ENCODE assay signal across 9 cellular contexts in genomic region chr11:129695543-129696308, GRCh38.
DNase-seq lines count a peak whose midpoint lies in the region; ATAC-seq, FAIRE-seq and TF ChIP-seq lines count a peak whose summit lies in the region.
"Had no signal": no experiment of that assay in that cellular context is flagged by ENCODE, and none has a peak within 500 bp of the region (broad histone marks: within the 10 kb centered on the region; RNA-seq: fewer than 3 reads in every experiment).

No MANE protein-coding gene starts in this region.

- POLR2A ChIA-PET in BJ (lab: Charles Lee) = interaction anchor here (0.6 kb wide), 1 partner anchor 1194 kb away, joined by 3 read pairs; no protein-coding TSS in a partner anchor

- H4K20me1 ChIP-seq in OCI-LY1 (ENCODE audit: insufficient read depth, low read length) = no peaks in the 10 kb centered on the region

- TF ChIP-seq CTCF in BJ (IDR thresholded peaks at IDR 0.05; ENCODE audit: insufficient read depth, low read depth, low read length) (peak; percentile 78), OCI-LY1 (IDR thresholded peaks at IDR 0.05; ENCODE audit: low read length) (peak; percentile 44), upper lobe of right lung (IDR thresholded peaks at IDR 0.05) (peak; percentile 71)

- CTCF ChIA-PET in BJ (lab: Yijun Ruan, JAX) = interaction anchor here (0.6 to 1.6 kb wide), 10 partner anchors 9 to 391 kb away, joined by 3 to 5 read pairs (median 3); partner anchors contain the start of gene BARX2

- H3K4me3 ChIP-seq in BJ (ENCODE audit: low read depth, low read length) (no peak overlapping the region), OCI-LY1 (ENCODE audit: low read depth, low read length, poor library complexity, severe bottlenecking) (peak overlapping the region; percentile 57), upper lobe of right lung (peak overlapping the region; percentile 33)
- H3K4me3 ChIP-seq: SJSA1 had no signal

- ATAC-seq in HG03342 (IDR thresholded peaks at IDR 0.05; ENCODE audit: unreplicated experiment) = peak; percentile 83
- peak; percentile 94 for ATAC-seq in upper lobe of right lung

- H3K4me2 ChIP-seq in OCI-LY1 (ENCODE audit: low read length) = peak overlapping the region; percentile 93

- H3K9me2 ChIP-seq in OCI-LY1 (ENCODE audit: low read depth, low read length) = no peaks in the 10 kb centered on the region

- FAIRE-seq in GM19239 (lab: Jason Lieb, UNC) = peak; percentile 68

- no peak overlapping the region for H2AFZ ChIP-seq in OCI-LY1 (ENCODE audit: low read length)

- H3K27me3 ChIP-seq in BJ (ENCODE audit: control insufficient read depth, insufficient read depth, low read length) (peaks cover 2% of the 10 kb centered on the region; the same call in 1 of the 2 replicates), OCI-LY1 (ENCODE audit: insufficient read depth, low read length) (no peaks in the 10 kb centered on the region), upper lobe of right lung (no peaks in the 10 kb centered on the region)
- H3K27me3 ChIP-seq: SJSA1 had no signal

- H3F3A ChIP-seq in OCI-LY1 (ENCODE audit: insufficient read depth, low read length) = no peaks in the 10 kb centered on the region

- H3K4me1 ChIP-seq in OCI-LY1 (ENCODE audit: insufficient read depth, low read length, severe bottlenecking) (peaks cover 4% of the 10 kb centered on the region), upper lobe of right lung (no peaks in the 10 kb centered on the region)
- H3K4me1 ChIP-seq: SJSA1 had no signal

- H3K9ac ChIP-seq in OCI-LY1 (ENCODE audit: low read length) = peak overlapping the region; percentile 54; the same call in 1 of the 2 replicates

- intact Hi-C loops in upper lobe of right lung (cut with DNase I) = no loop called here

- H3K36me3 ChIP-seq in BJ (ENCODE audit: control insufficient read depth, insufficient read depth, low read length) = no peaks in the 10 kb centered on the region
- no peaks in the 10 kb centered on the region for H3K36me3 ChIP-seq in OCI-LY1 (ENCODE audit: insufficient read depth, low read length)
- H3K36me3 ChIP-seq in upper lobe of right lung = no peaks in the 10 kb centered on the region
- H3K36me3 ChIP-seq: SJSA1 had no signal

- H3K79me2 ChIP-seq in OCI-LY1 (ENCODE audit: insufficient read depth, low read length) = no peaks in the 10 kb centered on the region

- H3K27ac ChIP-seq in OCI-LY1 (ENCODE audit: low read depth, low read length, poor library complexity, severe bottlenecking) (no peak overlapping the region), upper lobe of right lung (no peak overlapping the region)
- H3K27ac ChIP-seq: SJSA1 had no signal

- no peaks in the 10 kb centered on the region for H3K9me3 ChIP-seq in OCI-LY1 (ENCODE audit: low read length)
- no peaks in the 10 kb centered on the region for H3K9me3 ChIP-seq in upper lobe of right lung
- H3K9me3 ChIP-seq: SJSA1 had no signal

- DNase-seq in BJ (ENCODE audit: low read depth) = no peak
- peak; percentile 20 for DNase-seq in GM19239 (ENCODE audit: insufficient read length, low spot score)
- DNase-seq in activated T-helper 1 cell treated with Interleukin-2 at 50 U/mL for 16 hours (ENCODE audit: low read depth) = peak; percentile 45
- peak; percentile 66 for DNase-seq in germinal center (ENCODE audit: low spot score)
- peak; percentile 38 for DNase-seq in pons (ENCODE audit: low spot score)
- DNase-seq in upper lobe of right lung = peak; percentile 83
